ENCODE assay signal across 11 cellular contexts in genomic region chr1:3070304-3070653, GRCh38. TPM values are rescaled to one million over a fixed set of nuclear protein-coding genes. Genes with fewer than 3 reads are reported as not detected.
DNase-seq lines count a peak whose midpoint lies in the region; ATAC-seq and TF ChIP-seq lines count a peak whose summit lies in the region.
"Had no signal": no experiment of that assay in that cellular context is flagged by ENCODE, and none has a peak within 500 bp of the region (broad histone marks: within the 10 kb centered on the region; RNA-seq: fewer than 3 reads in every experiment).

No MANE protein-coding gene starts in this region.

- H3K4me1 ChIP-seq in HUES48 (ENCODE audit: control insufficient read depth, insufficient read depth, low read length) (peaks cover 30% of the 10 kb centered on the region), colonic mucosa (no peaks in the 10 kb centered on the region), mesodermal cell (ENCODE audit: control insufficient read depth, insufficient read depth, low read length, poor library complexity, severe bottlenecking) (peaks cover 17% of the 10 kb centered on the region), tibial artery (peaks cover 0 to 77% (median 50%) of the 10 kb centered on the region in 4 donors)

- no peak for TF ChIP-seq CTCF in colonic mucosa (IDR thresholded peaks at IDR 0.05)
- no peak for TF ChIP-seq CTCF in tibial artery (IDR thresholded peaks at IDR 0.05)

- H3K27ac ChIP-seq in HUES48 (ENCODE audit: low read depth, low read length) (no peak overlapping the region), colonic mucosa (no peak overlapping the region), mesodermal cell (ENCODE audit: low read depth, low read length, severe bottlenecking) (no peak overlapping the region), tibial artery (peak overlapping the region; percentile 98 to 100)
- H3K27ac ChIP-seq: KMS-11 had no signal

- H3K27me3 ChIP-seq in HUES48 (ENCODE audit: control insufficient read depth, insufficient read depth, low read length) (peaks cover 95% of the 10 kb centered on the region), colonic mucosa (peaks cover 73% of the 10 kb centered on the region), tibial artery (no peaks in the 10 kb centered on the region)

- no peak for DNase-seq in colonic mucosa
- no peak for DNase-seq in tibial artery
- no peak for DNase-seq in NCI-H1105 treated with DMSO at 0.1 percent for 48 hours (lab: John Stamatoyannopoulos, UW)
- DNase-seq: natural killer cell, NCI-H2227 treated with DMSO at 0.1 percent for 48 hours had no signal

- peak overlapping the region; percentile 52; the same call in 1 of the 2 replicates for H3K4me3 ChIP-seq in HUES48 (ENCODE audit: low read depth, low read length)
- peak overlapping the region; percentile 77 for H3K4me3 ChIP-seq in colonic mucosa
- H3K4me3 ChIP-seq in mesodermal cell (ENCODE audit: extremely low read depth, insufficient read depth, low read length, poor library complexity, severe bottlenecking) = peak overlapping the region; percentile 43
- H3K4me3 ChIP-seq in tibial artery = peak overlapping the region; percentile 77 to 92

- ATAC-seq in HG02571 (IDR thresholded peaks at IDR 0.05; ENCODE audit: unreplicated experiment) = no peak
- ATAC-seq in HG03095 (IDR thresholded peaks at IDR 0.05; ENCODE audit: unreplicated experiment) = no peak
- no peak for ATAC-seq in HG03460 (IDR thresholded peaks at IDR 0.05; ENCODE audit: unreplicated experiment)

- WGBS in mesodermal cell (ENCODE audit: insufficient coverage in 2 of 2), 2 experiments = 0 to 1% methylated on average over 22 to 25 of the region's 59 CpGs

- H3K9me3 ChIP-seq in HUES48 (ENCODE audit: control insufficient read depth, insufficient read depth, low read length) (no peaks in the 10 kb centered on the region), colonic mucosa (no peaks in the 10 kb centered on the region), mesodermal cell (ENCODE audit: control insufficient read depth, low read length) (no peaks in the 10 kb centered on the region), tibial artery (no peaks in the 10 kb centered on the region)

- intact Hi-C loops in colonic mucosa (cut with DNase I) = no loop called here
- intact Hi-C loops in tibial artery (cut with DNase I; ENCODE audit: low total_unique reads) = loop anchor here (5.0 kb wide), 2 partner anchors 52 to 102 kb away; no protein-coding TSS in a partner anchor

- no peak overlapping the region for H3K9ac ChIP-seq in HUES48 (ENCODE audit: low read depth, low read length)
- H3K9ac ChIP-seq in colonic mucosa (ENCODE audit: low read depth in 2 of 2, low read length in 2 of 2) = no peak overlapping the region
- H3K9ac ChIP-seq: KMS-11 had no signal

- H3K36me3 ChIP-seq in HUES48 (ENCODE audit: control insufficient read depth, insufficient read depth, low read length) = no peaks in the 10 kb centered on the region
- no peaks in the 10 kb centered on the region for H3K36me3 ChIP-seq in colonic mucosa
- no peaks in the 10 kb centered on the region for H3K36me3 ChIP-seq in mesodermal cell (ENCODE audit: control insufficient read depth, insufficient read depth, low read length)
- H3K36me3 ChIP-seq in tibial artery = no peaks in the 10 kb centered on the region

RNA-seq across cellular contexts. Expression of gene PRDM16, which starts 1.3 kb away (rescaled TPM):
- total RNA-seq in colonic mucosa = 1 to 10 TPM in 1 of 2 donors, under 1 TPM in 1; 0.79 to 6.1 TPM
- 4.6 TPM for polyA plus RNA-seq in mesodermal cell (2013, experiment 1 of 2)
- 3.3 TPM for polyA plus RNA-seq in mesodermal cell (2013, experiment 2 of 2)

RNA-seq across cellular contexts. Expression of gene ACTRT2, which starts 49.0 kb away (rescaled TPM):
- total RNA-seq in colonic mucosa = not detected
- not detected for polyA plus RNA-seq in mesodermal cell (2013, experiment 1 of 2)
- polyA plus RNA-seq in mesodermal cell (2013, experiment 2 of 2) = not detected
- total RNA-seq: natural killer cell had no signal

Comparison
In these comparisons a context has a peak if more than half of its experiments do, and no peak if none do; other contexts are left out.
1. H3K27ac ChIP-seq: peak in tibial artery (2 of 2); none in HUES48 (single experiment), colonic mucosa (single experiment) and mesodermal cell (single experiment).
2. Peak in every context shown above with its lines, with median percentiles within 50 percentile points of each other: H3K4me3 ChIP-seq.